In the genomic region with DNA sequence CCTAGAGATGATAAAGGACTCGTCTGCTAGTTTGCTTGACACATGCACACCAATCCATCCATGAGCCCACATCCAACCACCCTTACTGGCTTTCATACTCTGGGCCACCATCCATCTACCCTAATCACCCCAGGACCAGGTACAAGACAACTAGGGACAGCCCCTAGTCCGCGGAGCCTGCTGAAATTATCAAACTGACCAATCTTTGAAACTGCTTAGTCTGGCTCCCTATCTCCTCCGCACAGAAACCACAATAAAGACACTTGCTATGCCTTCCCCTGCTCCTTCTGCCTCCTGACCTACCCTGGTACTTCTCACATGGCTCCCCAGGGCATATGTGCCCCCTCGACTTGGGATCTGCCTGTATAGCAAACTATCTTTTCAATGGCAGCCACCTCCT, we compare ENCODE assay signal across 1 cellular context.
TF ChIP-seq lines count a peak whose summit lies in the region.

No MANE protein-coding gene starts in this region.

TF ChIP-seq in K562, 482 proteins besides CTCF, POLR2A, EP300 and RAD21 (continued from another document):
- TF ChIP-seq AFF4 (CRISPR knock-in tag; IDR thresholded peaks at IDR 0.05) (no peak), MEIS2 (IDR thresholded peaks at IDR 0.05; ENCODE audit: partially characterized antibody) (peak; percentile 42), PCBP1 (IDR thresholded peaks at IDR 0.05; ENCODE audit: low read depth, low read length, poor library complexity, severe bottlenecking) (no peak), MXI1 (IDR thresholded peaks at IDR 0.05; ENCODE audit: low read depth, low read length) (no peak), ESRRA (IDR thresholded peaks at IDR 0.05; ENCODE audit: borderline replicate concordance, low read depth) (peak; percentile 95), ZNF134 (CRISPR knock-in tag; conservative IDR thresholded peaks at IDR 0.05) (peak; percentile 66), DMBX1 (CRISPR knock-in tag; IDR thresholded peaks at IDR 0.05; ENCODE audit: borderline replicate concordance) (no peak), COPS2 (conservative IDR thresholded peaks at IDR 0.05) (no peak), MIER1 (IDR thresholded peaks at IDR 0.05; ENCODE audit: low read depth) (no peak), MYC (IDR thresholded peaks at IDR 0.05; ENCODE audit: low read depth, low read length) (no peak), MYC (CRISPR knock-in tag; IDR thresholded peaks at IDR 0.05; ENCODE audit: borderline replicate concordance, low read depth) (no peak), ZBTB5 (IDR thresholded peaks at IDR 0.05) (no peak), GATAD2A (IDR thresholded peaks at IDR 0.05) (no peak), ZNF282 (CRISPR knock-in tag; IDR thresholded peaks at IDR 0.05) (no peak), UBTF (IDR thresholded peaks at IDR 0.05; ENCODE audit: borderline replicate concordance in 1 of 2, low read depth in 2 of 2, low read length in 2 of 2) (no peak), XRCC4 (IDR thresholded peaks at IDR 0.05; ENCODE audit: extremely low read depth, insufficient read depth, insufficient read length) (no peak), MBD2 (IDR thresholded peaks at IDR 0.05; ENCODE audit: borderline replicate concordance, low read depth) (no peak), MECOM (CRISPR knock-in tag; IDR thresholded peaks at IDR 0.05) (no peak)
- TF ChIP-seq, protein P1, sequence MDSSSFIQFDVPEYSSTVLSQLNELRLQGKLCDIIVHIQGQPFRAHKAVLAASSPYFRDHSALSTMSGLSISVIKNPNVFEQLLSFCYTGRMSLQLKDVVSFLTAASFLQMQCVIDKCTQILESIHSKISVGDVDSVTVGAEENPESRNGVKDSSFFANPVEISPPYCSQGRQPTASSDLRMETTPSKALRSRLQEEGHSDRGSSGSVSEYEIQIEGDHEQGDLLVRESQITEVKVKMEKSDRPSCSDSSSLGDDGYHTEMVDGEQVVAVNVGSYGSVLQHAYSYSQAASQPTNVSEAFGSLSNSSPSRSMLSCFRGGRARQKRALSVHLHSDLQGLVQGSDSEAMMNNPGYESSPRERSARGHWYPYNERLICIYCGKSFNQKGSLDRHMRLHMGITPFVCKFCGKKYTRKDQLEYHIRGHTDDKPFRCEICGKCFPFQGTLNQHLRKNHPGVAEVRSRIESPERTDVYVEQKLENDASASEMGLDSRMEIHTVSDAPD (CRISPR knock-in tag; IDR thresholded peaks at IDR 0.05): no peak
- TF ChIP-seq, protein P2, sequence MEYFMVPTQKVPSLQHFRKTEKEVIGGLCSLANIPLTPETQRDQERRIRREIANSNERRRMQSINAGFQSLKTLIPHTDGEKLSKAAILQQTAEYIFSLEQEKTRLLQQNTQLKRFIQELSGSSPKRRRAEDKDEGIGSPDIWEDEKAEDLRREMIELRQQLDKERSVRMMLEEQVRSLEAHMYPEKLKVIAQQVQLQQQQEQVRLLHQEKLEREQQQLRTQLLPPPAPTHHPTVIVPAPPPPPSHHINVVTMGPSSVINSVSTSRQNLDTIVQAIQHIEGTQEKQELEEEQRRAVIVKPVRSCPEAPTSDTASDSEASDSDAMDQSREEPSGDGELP (CRISPR knock-in tag; IDR thresholded peaks at IDR 0.05; ENCODE audit: borderline replicate concordance): no peak
